Comparison of ENCODE assay signal across 37 cellular contexts in genomic region chr12:20815573-20815972, GRCh38. TPM values are rescaled to one million over a fixed set of nuclear protein-coding genes. Genes with fewer than 3 reads are reported as not detected.
"Had no signal": no experiment of that assay in that cellular context is flagged by ENCODE, and none has a peak within 500 bp of the region (broad histone marks: within the 10 kb centered on the region; RNA-seq: fewer than 3 reads in every experiment).

No MANE protein-coding gene starts in this region.

- H3K27ac ChIP-seq: adrenal gland, body of pancreas, brain microvascular endothelial cell, breast epithelium, VCaP had no signal

- H3K9me3 ChIP-seq: adrenal gland, body of pancreas had no signal

- H3K4me3 ChIP-seq: adrenal gland, body of pancreas, breast epithelium had no signal

- H3K36me3 ChIP-seq: adrenal gland, brain microvascular endothelial cell, breast epithelium had no signal

- FAIRE-seq: astrocyte, TTC549 had no signal

- DNase-seq: activated B cell treated with CpG ODN at 0.5 μM for 24 hours; activated CD4-positive, alpha-beta memory T cell treated with anti-CD3 and anti-CD28 coated beads for 36 hours; activated CD4-positive, alpha-beta T cell treated with anti-CD3 and anti-CD28 coated beads for 4 hours; activated CD4-positive, alpha-beta T cell treated with anti-CD3 and anti-CD28 coated beads, Interleukin-2, amount 10 ng/mL, durations not matched to agents 24 days and 14 days; activated CD4-positive, alpha-beta T cell treated with anti-CD3 and anti-CD28 coated beads, Interleukin-2, amount 50 U/mL, for 1 hour; activated CD4-positive, alpha-beta T cell treated with anti-CD3 and anti-CD28 coated beads, Interleukin-2, amount 50 U/mL, for 4 hours; activated CD4-positive, CD25-positive, alpha-beta regulatory T cell treated with anti-CD3 and anti-CD28 coated beads, Interleukin-2, amount 50 U/mL, for 72 hours; activated CD8-positive, alpha-beta memory T cell treated with anti-CD3 and anti-CD28 coated beads, Interleukin-2, amount 50 U/mL, for 4 hours; activated CD8-positive, alpha-beta T cell treated with anti-CD3 and anti-CD28 coated beads for 36 hours; activated effector memory CD4-positive, alpha-beta T cell treated with anti-CD3 and anti-CD28 coated beads, Interleukin-2, amount 50 U/mL, for 16 hours; activated gamma-delta T cell treated with Interleukin-2 at 50 U/mL for 16 hours; activated naive CD4-positive, alpha-beta T cell; activated naive CD4-positive, alpha-beta T cell treated with anti-CD3 and anti-CD28 coated beads for 36 hours; activated naive CD4-positive, alpha-beta T cell treated with anti-CD3 and anti-CD28 coated beads, Interleukin-2, amount 50 U/mL, for 16 hours; activated naive CD8-positive, alpha-beta T cell treated with anti-CD3 and anti-CD28 coated beads for 36 hours; activated T-cell treated with anti-CD3 and anti-CD28 coated beads for 4 hours; activated T-cell treated with anti-CD3 and anti-CD28 coated beads, Interleukin-2, amount 50 U/mL, for 1 hour; activated T-cell treated with anti-CD3 and anti-CD28 coated beads, Interleukin-2, amount 50 U/mL, for 4 hours; activated T-cell treated with anti-CD3 and anti-CD28 coated beads, Interleukin-2, amount 50 U/mL, for 72 hours; adrenal gland; amniotic stem cell; aorta; body of pancreas; brain microvascular endothelial cell; caudate nucleus; cerebellar nuclear complex; T-helper 2 cell; T-helper 9 cell had no signal

- ATAC-seq: activated CD8-positive, alpha-beta T cell treated with anti-CD3 and anti-CD28 coated beads for 36 hours; activated naive CD4-positive, alpha-beta T cell treated with anti-CD3 and anti-CD28 coated beads, Interleukin-2, amount 50 U/mL, for 72 hours; activated T-cell treated with anti-CD3 and anti-CD28 coated beads, Interleukin-2, amount 50 U/mL, for 4 hours; activated T-cell treated with anti-CD3 and anti-CD28 coated beads, Interleukin-2, amount 50 U/mL, for 72 hours; activated T-helper 17 cell treated with anti-CD3 and anti-CD28 coated beads, Interleukin-2, amount 50 U/mL, for 72 hours; body of pancreas had no signal

- H3K27me3 ChIP-seq: adrenal gland, body of pancreas, brain microvascular endothelial cell, breast epithelium had no signal

- H3K4me1 ChIP-seq: adrenal gland, body of pancreas, breast epithelium had no signal

RNA-seq across cellular contexts. Expression of gene SLCO1B3, which starts 5.1 kb away (rescaled TPM):
- total RNA-seq: activated B cell treated with CpG ODN at 0.5 μM for 24 hours; activated CD4-positive, alpha-beta memory T cell treated with anti-CD3 and anti-CD28 coated beads for 36 hours; activated CD4-positive, alpha-beta T cell treated with anti-CD3 and anti-CD28 coated beads, Interleukin-2, amount 10 ng/mL, durations not matched to agents 24 days and 14 days; activated CD8-positive, alpha-beta memory T cell treated with anti-CD3 and anti-CD28 coated beads for 36 hours; activated CD8-positive, alpha-beta T cell treated with anti-CD3 and anti-CD28 coated beads for 36 hours; activated naive CD4-positive, alpha-beta T cell treated with anti-CD3 and anti-CD28 coated beads for 36 hours; activated naive CD4-positive, alpha-beta T cell treated with anti-CD3 and anti-CD28 coated beads, Interleukin-2, amount 50 U/mL, for 72 hours; activated naive CD8-positive, alpha-beta T cell treated with anti-CD3 and anti-CD28 coated beads for 36 hours; activated T-cell treated with anti-CD3 and anti-CD28 coated beads, Interleukin-2, amount 50 U/mL, for 4 hours; activated T-cell treated with anti-CD3 and anti-CD28 coated beads, Interleukin-2, amount 50 U/mL, for 72 hours; activated T-helper 1 cell treated with anti-CD3 and anti-CD28 coated beads, Interleukin-12 subunit alpha, Interleukin-12 subunit beta, Interleukin-2, Interleukin-4 antibody, amounts not matched to agents 30 ng/mL and 10 ng/mL and 1 ng/mL, durations not matched to agents 14 hours and 24 hours and 36 hours; activated T-helper 17 cell treated with anti-CD3 and anti-CD28 coated beads, Interleukin-2, amount 50 U/mL, for 72 hours; adrenal gland; astrocyte; body of pancreas; breast epithelium; chondrocyte had no signal
- polyA plus RNA-seq: aorta had no signal
